Comparison of ENCODE assay signal across 1 cellular context in genomic region chr1:111082421-111083192, GRCh38.
TF ChIP-seq lines count a peak whose summit lies in the region.

No MANE protein-coding gene starts in this region.

TF ChIP-seq in IMR-90, 13 proteins besides CTCF, POLR2A, EP300 and RAD21:
- peak; percentile 63; the same call in 1 of the 2 replicates for TF ChIP-seq CEBPB (IDR thresholded peaks at IDR 0.05; ENCODE audit: low read depth, low read length)
- no peak for TF ChIP-seq USF2 (IDR thresholded peaks at IDR 0.05; ENCODE audit: low read depth, low read length)
TF ChIP-seq in IMR-90: peak in this region for 1.
